In the genomic region with DNA sequence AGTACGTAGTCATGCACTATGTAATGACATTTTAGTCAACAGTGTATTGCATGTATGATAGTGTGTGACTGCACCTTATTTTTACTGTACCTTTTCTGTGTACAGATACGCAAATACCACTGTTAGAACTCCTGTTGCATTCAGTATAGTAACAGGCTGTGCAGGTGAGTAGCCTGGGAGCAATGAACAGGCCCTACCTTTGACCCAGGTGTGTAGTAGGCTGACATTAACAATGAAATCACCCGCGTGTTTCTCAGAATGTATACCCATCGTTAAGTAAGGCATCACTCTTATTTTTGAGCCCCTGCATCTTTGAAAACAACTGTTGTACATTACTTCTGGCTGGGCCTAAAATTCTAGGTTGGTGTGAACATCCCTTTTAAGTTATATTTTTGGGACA, we compare ENCODE assay signal across 20 cellular contexts. TPM values are rescaled to one million over a fixed set of nuclear protein-coding genes. Genes with fewer than 3 reads are reported as not detected.
A peak's percentile ranks its signal among the peaks of the same experiment; 100 is the strongest.
DNase-seq lines count a peak whose midpoint lies in the region; ATAC-seq, FAIRE-seq and TF ChIP-seq lines count a peak whose summit lies in the region.
"Had no signal": no experiment of that assay in that cellular context is flagged by ENCODE, and none has a peak within 500 bp of the region (broad histone marks: within the 10 kb centered on the region; RNA-seq: fewer than 3 reads in every experiment).

No MANE protein-coding gene starts in this region.

- no peak for DNase-seq in activated naive CD4-positive, alpha-beta T cell treated with anti-CD3 and anti-CD28 coated beads, Interleukin-2, amount 50 U/mL, for 72 hours (ENCODE audit: low spot score in 2 of 2)
- no peak for DNase-seq in activated naive CD4-positive, alpha-beta T cell treated with Interleukin-2 at 50 U/mL for 16 hours
- no peak for DNase-seq in Calu3
- DNase-seq in H1 (ENCODE audit: low read depth in 1 of 2, low spot score in 2 of 2) = no peak
- no peak for DNase-seq in progenitor cell of endocrine pancreas (ENCODE audit: low spot score, unreplicated experiment)
- no peak for DNase-seq in kidney tubule cell (ENCODE audit: low spot score)
- DNase-seq: C1 segment of cervical spinal cord, DMS53, KBM-7, NCI-H1048, NCI-H1436 treated with DMSO at 0.1 percent for 48 hours, NCI-H2029 treated with DMSO at 0.1 percent for 48 hours, NCI-H510A, NCI-H774, PC-3, SJCRH30 had no signal

- intact Hi-C loops in Calu3 (cut with micrococcal nuclease; ENCODE audit: unreplicated experiment) = no loop called here

- H3K27ac Mint-ChIP-seq in activated naive CD4-positive, alpha-beta T cell treated with anti-CD3 and anti-CD28 coated beads, Interleukin-2, amount 50 U/mL, for 72 hours = peak overlapping the region; percentile 22 to 56
- H3K27ac Mint-ChIP-seq in Calu3 (ENCODE audit: unreplicated experiment) (peak overlapping the region; percentile 38), progenitor cell of endocrine pancreas (peak overlapping the region; percentile 52)

- H3K4me1 Mint-ChIP-seq in Calu3 (ENCODE audit: low read depth, unreplicated experiment) = peaks cover 8% of the 10 kb centered on the region
- no peaks in the 10 kb centered on the region for H3K4me1 Mint-ChIP-seq in progenitor cell of endocrine pancreas (ENCODE audit: low read depth)

- BruUV-seq in Calu3 (replicated peaks; lab: Mats Ljungman, UMichigan) = no TSS peak

- peaks cover 2 to 24% of the 10 kb centered on the region in 2 experiments for H4K20me1 ChIP-seq in H1 (replicated peaks in 1 of 2; ENCODE audit: control insufficient read depth in 1 of 2, insufficient read depth in 2 of 2, low read length in 2 of 2)

- no peak overlapping the region for H2AK5ac ChIP-seq in H1 (ENCODE audit: low read depth, low read length)

- H3K79me2 ChIP-seq in H1 (ENCODE audit: control insufficient read depth in 1 of 2, insufficient read depth in 2 of 2, low read length in 2 of 2) = peaks cover 0 to 5% of the 10 kb centered on the region in 2 experiments; a peak in 1 of 4 replicates

- H3K9me3 Mint-ChIP-seq in activated naive CD4-positive, alpha-beta T cell treated with anti-CD3 and anti-CD28 coated beads, Interleukin-2, amount 50 U/mL, for 72 hours = no peaks in the 10 kb centered on the region
- H3K9me3 Mint-ChIP-seq in Calu3 (ENCODE audit: low read depth, unreplicated experiment) (no peaks in the 10 kb centered on the region), progenitor cell of endocrine pancreas (ENCODE audit: low read depth) (no peaks in the 10 kb centered on the region)

- no peak overlapping the region for H4K8ac ChIP-seq in H1 (ENCODE audit: extremely low read depth, insufficient read depth, low read length)

- peaks cover 15% of the 10 kb centered on the region for H3K79me1 ChIP-seq in H1 (ENCODE audit: low read depth, low read length)

- H3K36me3 ChIP-seq in H1 (ENCODE audit: control insufficient read depth in 2 of 4, insufficient read depth in 4 of 4, low read length in 3 of 4) = peaks cover 14 to 86% (median 45%) of the 10 kb centered on the region in 4 experiments

- no peak overlapping the region for H4K91ac ChIP-seq in H1 (replicated peaks; ENCODE audit: insufficient read length, low read length)

- H3K27me3 ChIP-seq in H1 (replicated peaks in 1 of 4; ENCODE audit: control insufficient read depth in 3 of 4, extremely low read depth in 1 of 4, insufficient read depth in 3 of 4, low read length in 3 of 4) = no peaks in the 10 kb centered on the region
- H3K27me3 ChIP-seq: SJCRH30 had no signal

- H3K23me2 ChIP-seq in H1 (ENCODE audit: low read depth, low read length) = no peaks in the 10 kb centered on the region

- H3K27me3 Mint-ChIP-seq in Calu3 (ENCODE audit: unreplicated experiment) = no peaks in the 10 kb centered on the region
- no peaks in the 10 kb centered on the region for H3K27me3 Mint-ChIP-seq in progenitor cell of endocrine pancreas

- no peak overlapping the region for H3K18ac ChIP-seq in H1 (ENCODE audit: extremely low read depth, low read length)

- no peak overlapping the region for H3K14ac ChIP-seq in H1 (ENCODE audit: insufficient read length)

- CTCF ChIA-PET in Calu3 (lab: Charles Lee) (interaction anchor here (0.6 kb wide), 1 partner anchor 171 kb away, joined by 5 read pairs; no protein-coding TSS in a partner anchor), H1 (lab: Charles Lee; ENCODE audit: partially characterized antibody) (interaction anchor here (1.1 to 1.4 kb wide), 2 partner anchors 11 to 12 kb away, joined by 3 to 5 read pairs; no protein-coding TSS in a partner anchor)

- H3K4me1 ChIP-seq in H1 (replicated peaks in 1 of 4; ENCODE audit: control insufficient read depth in 3 of 4, insufficient read depth in 4 of 4, low read length in 3 of 4) = no peaks in the 10 kb centered on the region
- H3K4me1 ChIP-seq: A549, HAP-1, SJCRH30 had no signal

- H3K4ac ChIP-seq in H1 (replicated peaks; ENCODE audit: insufficient read length, low read depth, low read length) = no peak overlapping the region

- ATAC-seq in activated naive CD4-positive, alpha-beta T cell treated with anti-CD3 and anti-CD28 coated beads, Interleukin-2, amount 50 U/mL, for 72 hours = no peak
- ATAC-seq in HG02970 (IDR thresholded peaks at IDR 0.05; ENCODE audit: low FRiP score, unreplicated experiment) (no peak), GM18873 (IDR thresholded peaks at IDR 0.05; ENCODE audit: low FRiP score, unreplicated experiment) (no peak)
- ATAC-seq: A549, PC-3 had no signal

- H3K27ac ChIP-seq in H1 (ENCODE audit: low read depth, low read length) = no peak overlapping the region
- H3K27ac ChIP-seq: A549, SJCRH30 had no signal

- no peaks in the 10 kb centered on the region for H3K9me3 ChIP-seq in H1 (ENCODE audit: insufficient read depth in 2 of 2, low read depth in 1 of 2, low read length in 1 of 2)
- H3K9me3 ChIP-seq: A549, HAP-1, SJCRH30 had no signal

- whole genome bisulfite sequencing in H1 (ENCODE audit: extremely low coverage in 1 of 2, insufficient coverage in 1 of 2, insufficient read length in 1 of 2, insufficient replicate concordance in 2 of 2, low coverage in 1 of 2, low lambda C conversion rate in 2 of 2, missing lambda C conversion rate in 1 of 2), 2 experiments = 89% methylated on average over 5 of the region's 5 CpGs; no CpG with 5 or more reads in 1 of the 2 experiments

- no peak overlapping the region for H4K5ac ChIP-seq in H1 (ENCODE audit: insufficient read length, low read depth, low read length)

- no peak overlapping the region for H2BK20ac ChIP-seq in H1 (ENCODE audit: low read length)

- H2BK15ac ChIP-seq in H1 (ENCODE audit: low read length) = no peak overlapping the region

- TF ChIP-seq RAD21 in H1 (IDR thresholded peaks at IDR 0.05 in 1 of 2, conservative IDR thresholded peaks at IDR 0.05 in 1 of 2; ENCODE audit: low read depth in 2 of 2, low read length in 2 of 2) = no peak

- POLR2A ChIA-PET in H1 (lab: Charles Lee; ENCODE audit: partially characterized antibody) = interaction anchor here (1.2 to 2.5 kb wide), 2 partner anchors 11 to 23 kb away, joined by 5 to 10 read pairs; no protein-coding TSS in a partner anchor

- H3K4me3 ChIP-seq in H1 (ENCODE audit: extremely low read depth in 1 of 4, insufficient read depth in 2 of 4, low read depth in 3 of 4, low read length in 4 of 4) = no peak overlapping the region
- H3K4me3 ChIP-seq: A549, HAP-1, SJCRH30 had no signal

- no peak overlapping the region for H3K4me2 ChIP-seq in H1 (ENCODE audit: insufficient read depth in 1 of 2, low read depth in 2 of 2, low read length in 2 of 2)
- H3K4me2 ChIP-seq: A549 had no signal

- no peak for TF ChIP-seq EP300 in H1 (IDR thresholded peaks at IDR 0.05; ENCODE audit: borderline replicate concordance in 1 of 2, low read depth in 2 of 2, low read length in 2 of 2)

- TF ChIP-seq CTCF in Calu3 (IDR thresholded peaks at IDR 0.05; ENCODE audit: unreplicated experiment) (no peak), H1 (IDR thresholded peaks at IDR 0.05; ENCODE audit: control extremely low read depth in 1 of 3, insufficient read depth in 1 of 3, low read depth in 1 of 3, low read length in 3 of 3) (no peak), progenitor cell of endocrine pancreas (IDR thresholded peaks at IDR 0.05; ENCODE audit: unreplicated experiment) (no peak)

- H3K56ac ChIP-seq in H1 (replicated peaks; ENCODE audit: insufficient read length, low read depth, low read length) = no peak overlapping the region

- TF ChIP-seq POLR2A in H1 (IDR thresholded peaks at IDR 0.05; ENCODE audit: control extremely low read depth in 1 of 2, low read depth in 2 of 2, low read length in 2 of 2) = peak in 1 of 2 experiments; percentile 37; a peak in 1 of 3 replicates

- no peak for FAIRE-seq in H1 (lab: Jason Lieb, UNC)
- FAIRE-seq: A549 had no signal

- no peak overlapping the region for H2AFZ ChIP-seq in H1 (ENCODE audit: low read length)

- H3K23ac ChIP-seq in H1 (ENCODE audit: insufficient read length) = no peak overlapping the region

- H3K9ac ChIP-seq in H1 (replicated peaks in 1 of 4; ENCODE audit: extremely low read depth in 1 of 4, low read depth in 3 of 4, low read length in 3 of 4) = no peak overlapping the region; a peak in 1 of 7 replicates

- H3K36me3 Mint-ChIP-seq in activated naive CD4-positive, alpha-beta T cell treated with anti-CD3 and anti-CD28 coated beads, Interleukin-2, amount 50 U/mL, for 72 hours = peaks cover 10 to 28% of the 10 kb centered on the region in 2 donors
- H3K36me3 Mint-ChIP-seq in Calu3 (ENCODE audit: insufficient read depth, unreplicated experiment) = peaks cover 96% of the 10 kb centered on the region
- peaks cover 48% of the 10 kb centered on the region for H3K36me3 Mint-ChIP-seq in progenitor cell of endocrine pancreas (ENCODE audit: insufficient read depth)

- no peak overlapping the region for H3K4me3 Mint-ChIP-seq in Calu3 (ENCODE audit: low read depth, unreplicated experiment)
- H3K4me3 Mint-ChIP-seq in progenitor cell of endocrine pancreas (ENCODE audit: low read depth) = no peak overlapping the region

- no peak overlapping the region for H2BK5ac ChIP-seq in H1 (ENCODE audit: low read depth, low read length)

- H2BK12ac ChIP-seq in H1 (ENCODE audit: low read depth, low read length) = no peak overlapping the region

- no peak overlapping the region for H2BK120ac ChIP-seq in H1 (replicated peaks; ENCODE audit: low read depth, low read length)

RNA-seq across cellular contexts. Expression of a gene that starts 31.8 kb away (rescaled TPM):
- 100 to 1,000 TPM; 118 to 183 TPM for total RNA-seq in activated naive CD4-positive, alpha-beta T cell treated with anti-CD3 and anti-CD28 coated beads, Interleukin-2, amount 50 U/mL, for 72 hours
- total RNA-seq in Calu3 (2022) (574 and 592 TPM in 2 replicates), progenitor cell of endocrine pancreas (203 and 210 TPM in 2 replicates)
- 295 and 307 TPM in 2 replicates for total RNA-seq in H1 (2021; fragmentation: NEBNext Ultra II Directional; extraction: Animal tissue kit (Norgen Biotek cat#: 25700))
- 154 and 229 TPM in 2 replicates for polyA plus RNA-seq in H1 (2011; rRNA removed)
- polyA plus RNA-seq in H1 (2011; cell fraction: cytosol; rRNA removed) = 220 TPM
- 96.6 TPM for polyA plus RNA-seq in H1 (2011; cell fraction: nucleus; rRNA removed)
- polyA plus RNA-seq in H1 (2012, experiment 1 of 2) = 262 to 400 TPM (median 315 TPM) in 4 replicates
- 115 TPM for polyA plus RNA-seq in H1 (2012, experiment 2 of 2)
- polyA plus RNA-seq in H1 (2013, experiment 1 of 2) = 336 TPM
- polyA plus RNA-seq in H1 (2013, experiment 2 of 2) = 330 TPM
- 164 and 204 TPM in 2 replicates for polyA minus RNA-seq in H1 (2011; rRNA and poly(A)+ RNA removed)
- polyA minus RNA-seq in H1 (2011; cell fraction: cytosol; rRNA and poly(A)+ RNA removed) = 94.0 TPM
- 60.4 TPM for polyA minus RNA-seq in H1 (2011; cell fraction: nucleus; rRNA and poly(A)+ RNA removed)

RNA-seq across cellular contexts. Expression of a gene that starts 41.6 kb away (rescaled TPM):
- 10 to 100 TPM; 19.1 to 20.7 TPM for total RNA-seq in activated naive CD4-positive, alpha-beta T cell treated with anti-CD3 and anti-CD28 coated beads, Interleukin-2, amount 50 U/mL, for 72 hours
- total RNA-seq in Calu3 (2022) = 36.8 and 38.1 TPM in 2 replicates
- 22.1 and 27.0 TPM in 2 replicates for total RNA-seq in H1 (2021; fragmentation: NEBNext Ultra II Directional; extraction: Animal tissue kit (Norgen Biotek cat#: 25700))
- 39.6 and 43.3 TPM in 2 replicates for polyA plus RNA-seq in H1 (2011; rRNA removed)
- 26.5 TPM for polyA plus RNA-seq in H1 (2011; cell fraction: cytosol; rRNA removed)
- polyA plus RNA-seq in H1 (2011; cell fraction: nucleus; rRNA removed) = 48.0 TPM
- 22.5 to 29.8 TPM (median 25.0 TPM) in 4 replicates for polyA plus RNA-seq in H1 (2012, experiment 1 of 2)
- 26.1 TPM for polyA plus RNA-seq in H1 (2012, experiment 2 of 2)
- polyA plus RNA-seq in H1 (2013, experiment 1 of 2) = 27.5 TPM
- 25.2 TPM for polyA plus RNA-seq in H1 (2013, experiment 2 of 2)
- polyA minus RNA-seq in H1 (2011; rRNA and poly(A)+ RNA removed) = 70.6 and 75.3 TPM in 2 replicates
- 28.5 TPM for polyA minus RNA-seq in H1 (2011; cell fraction: cytosol; rRNA and poly(A)+ RNA removed)
- 69.8 TPM for polyA minus RNA-seq in H1 (2011; cell fraction: nucleus; rRNA and poly(A)+ RNA removed)
- 30.3 and 31.2 TPM in 2 replicates for total RNA-seq in progenitor cell of endocrine pancreas

RNA-seq across cellular contexts. Expression of a gene that starts 57.4 kb away (rescaled TPM):
- total RNA-seq in activated naive CD4-positive, alpha-beta T cell treated with anti-CD3 and anti-CD28 coated beads, Interleukin-2, amount 50 U/mL, for 72 hours = 10 to 100 TPM in 1 of 2 donors, 1 to 10 TPM in 1; 6.6 to 12.4 TPM
- 25.3 and 29.7 TPM in 2 replicates for total RNA-seq in Calu3 (2022)
- total RNA-seq in H1 (2021; fragmentation: NEBNext Ultra II Directional; extraction: Animal tissue kit (Norgen Biotek cat#: 25700)) = 19.2 and 20.1 TPM in 2 replicates
- 13.0 and 19.7 TPM in 2 replicates for polyA plus RNA-seq in H1 (2011; rRNA removed)
- polyA plus RNA-seq in H1 (2011; cell fraction: cytosol; rRNA removed) = 15.3 TPM
- 10.3 TPM for polyA plus RNA-seq in H1 (2011; cell fraction: nucleus; rRNA removed)
- 12.5 to 15.5 TPM (median 14.1 TPM) in 4 replicates for polyA plus RNA-seq in H1 (2012, experiment 1 of 2)
- 38.2 TPM for polyA plus RNA-seq in H1 (2012, experiment 2 of 2)
- 10.9 TPM for polyA plus RNA-seq in H1 (2013, experiment 1 of 2)
- polyA plus RNA-seq in H1 (2013, experiment 2 of 2) = 10.1 TPM
- polyA minus RNA-seq in H1 (2011; rRNA and poly(A)+ RNA removed) = 12.5 and 14.2 TPM in 2 replicates
- polyA minus RNA-seq in H1 (2011; cell fraction: cytosol; rRNA and poly(A)+ RNA removed) = 42.8 TPM
- polyA minus RNA-seq in H1 (2011; cell fraction: nucleus; rRNA and poly(A)+ RNA removed) = 11.3 TPM
- 17.3 and 18.0 TPM in 2 replicates for total RNA-seq in progenitor cell of endocrine pancreas
